ENCODE assay signal across 8 cellular contexts in genomic region chr6:41707565-41708200, GRCh38. TPM values are rescaled to one million over a fixed set of nuclear protein-coding genes. Genes with fewer than 3 reads are reported as not detected.
A peak's percentile ranks its signal among the peaks of the same experiment; 100 is the strongest.
DNase-seq lines count a peak whose midpoint lies in the region; ATAC-seq, FAIRE-seq and TF ChIP-seq lines count a peak whose summit lies in the region.

No MANE protein-coding gene starts in this region.

- POLR2A ChIA-PET in A549 (lab: Yijun Ruan, JAX): no interaction called here

- H3K4me1 Mint-ChIP-seq in activated naive CD4-positive, alpha-beta T cell treated with anti-CD3 and anti-CD28 coated beads for 36 hours (ENCODE audit: low read depth): peaks cover 29% of the 10 kb centered on the region

- no peak for TF ChIP-seq POLR2A in A549 (IDR thresholded peaks at IDR 0.05; ENCODE audit: low read length)

- no peaks in the 10 kb centered on the region for H3K36me3 Mint-ChIP-seq in activated naive CD4-positive, alpha-beta T cell treated with anti-CD3 and anti-CD28 coated beads for 36 hours (ENCODE audit: low read depth)

- H3K4me3 Mint-ChIP-seq in activated naive CD4-positive, alpha-beta T cell treated with anti-CD3 and anti-CD28 coated beads for 36 hours: peak overlapping the region; percentile 63

- no peaks in the 10 kb centered on the region for H3K27me3 ChIP-seq in layer of hippocampus (ENCODE audit: control insufficient read depth, insufficient read depth, low read length)

- intact Hi-C loops in activated naive CD4-positive, alpha-beta T cell treated with anti-CD3 and anti-CD28 coated beads for 36 hours (cut with micrococcal nuclease): loop anchor here (1.0 to 10.0 kb wide), 3 partner anchors 25 to 337 kb away; no protein-coding TSS in a partner anchor

- H3K27me3 Mint-ChIP-seq in activated naive CD4-positive, alpha-beta T cell treated with anti-CD3 and anti-CD28 coated beads for 36 hours (ENCODE audit: low read depth): no peaks in the 10 kb centered on the region

- no peak for ATAC-seq in A549

- peaks cover 47% of the 10 kb centered on the region for H3K4me1 ChIP-seq in A549

- CTCF ChIA-PET in A549 (lab: Yijun Ruan, JAX): interaction anchor here (1.0 to 6.2 kb wide), 8 partner anchors 12 to 80 kb away, joined by 3 to 66 read pairs (median 32); partner anchors contain the start of genes TFEB and TOMM6
- CTCF ChIA-PET in activated naive CD4-positive, alpha-beta T cell treated with anti-CD3 and anti-CD28 coated beads for 36 hours (lab: Charles Lee): interaction anchor here (1.0 to 3.1 kb wide), 5 partner anchors 9 to 69 kb away, joined by 3 to 13 read pairs (median 7); no protein-coding TSS in a partner anchor

- no peak overlapping the region for H3K4me3 ChIP-seq in A549

- TF ChIP-seq RAD21 in A549 (conservative IDR thresholded peaks at IDR 0.05 in 1 of 2, IDR thresholded peaks at IDR 0.05 in 1 of 2): no peak

- TF ChIP-seq CTCF in A549 (IDR thresholded peaks at IDR 0.05): no peak

- WGBS in A549 (ENCODE audit: missing lambda C conversion rate): 84% methylated on average over 14 of the region's 14 CpGs

- no peak for FAIRE-seq in A549 (lab: Jason Lieb, UNC)

- no peak for TF ChIP-seq EP300 in A549 (IDR thresholded peaks at IDR 0.05)

- H3K9me3 Mint-ChIP-seq in activated naive CD4-positive, alpha-beta T cell treated with anti-CD3 and anti-CD28 coated beads for 36 hours: no peaks in the 10 kb centered on the region

- no peak overlapping the region; the same call in 2 of the 3 replicates for H3K4me2 ChIP-seq in A549

- no peaks in the 10 kb centered on the region for H3K9me3 ChIP-seq in A549

- peak overlapping the region; percentile 87 for H3K27ac Mint-ChIP-seq in activated naive CD4-positive, alpha-beta T cell treated with anti-CD3 and anti-CD28 coated beads for 36 hours

- DNase-seq in A549 (ENCODE audit: low read depth in 1 of 2, low spot score in 1 of 2) (no peak), NOMO-1 treated with DMSO at 0.1 percent for 48 hours (lab: John Stamatoyannopoulos, UW; ENCODE audit: unreplicated experiment) (peak; percentile 76), HuH-7 (ENCODE audit: low spot score) (no peak), NCI-H510A (lab: John Stamatoyannopoulos, UW) (no peak), NCI-H1436 (lab: John Stamatoyannopoulos, UW) (no peak), DMS79 treated with DMSO at 0.1 percent for 48 hours (lab: John Stamatoyannopoulos, UW) (no peak)
- DNase-seq in activated naive CD4-positive, alpha-beta T cell treated with anti-CD3 and anti-CD28 coated beads for 36 hours: peak; percentile 70

- peak overlapping the region; percentile 85 to 97; a peak in 5 of 6 replicates for H3K27ac ChIP-seq in A549
- H3K27ac ChIP-seq in layer of hippocampus (ENCODE audit: low read depth, low read length): peak overlapping the region; percentile 97

TF ChIP-seq in A549, 52 proteins besides CTCF, POLR2A, EP300 and RAD21:
- TF ChIP-seq KDM1A (IDR thresholded peaks at IDR 0.05; ENCODE audit: low read depth) (no peak), HOXA7 (CRISPR knock-in tag; IDR thresholded peaks at IDR 0.05) (no peak), HDAC2 (IDR thresholded peaks at IDR 0.05) (no peak), NPAS2 (CRISPR knock-in tag; IDR thresholded peaks at IDR 0.05; ENCODE audit: borderline replicate concordance) (no peak), JUN (IDR thresholded peaks at IDR 0.05) (no peak), FOSL2 (IDR thresholded peaks at IDR 0.05) (no peak), FOSL2 (CRISPR knock-in tag; IDR thresholded peaks at IDR 0.05) (no peak), PBX3 (IDR thresholded peaks at IDR 0.05) (no peak), ZNF302 (CRISPR knock-in tag; IDR thresholded peaks at IDR 0.05) (no peak), E2F6 (IDR thresholded peaks at IDR 0.05; ENCODE audit: borderline replicate concordance, low read depth) (no peak), ELK1 (IDR thresholded peaks at IDR 0.05; ENCODE audit: low read depth, low read length) (no peak), RCOR1 (IDR thresholded peaks at IDR 0.05; ENCODE audit: low read depth, low read length) (no peak), NFE2L2 (conservative IDR thresholded peaks at IDR 0.05; ENCODE audit: low read length) (no peak), ZSCAN20 (CRISPR knock-in tag; IDR thresholded peaks at IDR 0.05) (no peak)

RNA-seq across cellular contexts. Expression of gene TFEB, which starts 27.7 kb away (rescaled TPM):
- polyA plus RNA-seq in A549 (2011; rRNA removed) (2.9 and 3.1 TPM in 2 replicates), A549 (2017; fragmentation: RNase III; extraction: RNeasy Plus Mini Kit Qiagen cat#74134 plus additional on column Dnase treatment) (4.3 to 6.1 TPM (median 4.5 TPM) in 3 replicates)
- 2.8 and 5.0 TPM in 2 replicates for polyA plus RNA-seq in A549 (2012; cell fraction: cytosol; rRNA removed)
- 5.0 and 7.6 TPM in 2 replicates for polyA plus RNA-seq in A549 (2012; cell fraction: nucleus; rRNA removed)
- polyA minus RNA-seq in A549 (2011; rRNA and poly(A)+ RNA removed): 5.3 and 9.9 TPM in 2 replicates
- total RNA-seq in activated naive CD4-positive, alpha-beta T cell treated with anti-CD3 and anti-CD28 coated beads for 36 hours: 1 to 10 TPM; 5.7 to 7.9 TPM

RNA-seq across cellular contexts. Expression of gene PGC, which starts 39.5 kb away (rescaled TPM):
- polyA plus RNA-seq in A549 (2011; rRNA removed): not detected in 2 replicates
- polyA plus RNA-seq in A549 (2012; cell fraction: cytosol; rRNA removed): 0.04 TPM in 1 of 2 replicates, not detected in the other
- not detected in 2 replicates for polyA plus RNA-seq in A549 (2012; cell fraction: nucleus; rRNA removed)
- polyA plus RNA-seq in A549 (2017; fragmentation: RNase III; extraction: RNeasy Plus Mini Kit Qiagen cat#74134 plus additional on column Dnase treatment): not detected in 3 replicates
- polyA minus RNA-seq in A549 (2011; rRNA and poly(A)+ RNA removed): 0.21 TPM in 1 of 2 replicates, not detected in the other
- not detected for total RNA-seq in activated naive CD4-positive, alpha-beta T cell treated with anti-CD3 and anti-CD28 coated beads for 36 hours

Comparison
In these comparisons a context has a peak if more than half of its experiments do, and no peak if none do; other contexts are left out.
1. DNase-seq: peak in NOMO-1 treated with DMSO at 0.1 percent for 48 hours (single experiment) and activated naive CD4-positive, alpha-beta T cell treated with anti-CD3 and anti-CD28 coated beads for 36 hours (single experiment); none in A549 (0 of 2), HuH-7 (single experiment), NCI-H510A (single experiment), NCI-H1436 (single experiment) and DMS79 treated with DMSO at 0.1 percent for 48 hours (single experiment).